In genomic region chr5:142713151-142713706, GRCh38 we compare ENCODE assay signal across 8 cellular contexts. TPM values are rescaled to one million over a fixed set of nuclear protein-coding genes. Genes with fewer than 3 reads are reported as not detected.
DNase-seq lines count a peak whose midpoint lies in the region; ATAC-seq and TF ChIP-seq lines count a peak whose summit lies in the region.

No MANE protein-coding gene starts in this region.

- no peaks in the 10 kb centered on the region for H3F3A ChIP-seq in SU-DHL-6 (ENCODE audit: insufficient read depth)

- peak overlapping the region; percentile 64 for H3K4me3 Mint-ChIP-seq in activated naive CD8-positive, alpha-beta T cell treated with anti-CD3 and anti-CD28 coated beads, Interleukin-2, amount 50 U/mL, for 24 hours

- H3K4me3 ChIP-seq in SU-DHL-6 (ENCODE audit: insufficient read depth, low read length, poor library complexity, severe bottlenecking) (peak overlapping the region; percentile 61), heart right ventricle (peak overlapping the region in 9 of 10 donors; percentile 34 to 60 (median 57)), upper lobe of left lung (peak overlapping the region in 3 of 4 donors; percentile 44 to 61 (median 51))

- no peaks in the 10 kb centered on the region for H4K20me1 ChIP-seq in SU-DHL-6 (ENCODE audit: low read depth, low read length)

- WGBS in heart right ventricle, 2 donors: 1% methylated on average over 28 of the region's 28 CpGs
- WGBS in upper lobe of left lung, 2 donors: 1% methylated on average over 19 to 28 of the region's 28 CpGs

- peak overlapping the region; percentile 52 for H3K9ac ChIP-seq in SU-DHL-6 (ENCODE audit: low read length)

- H3K27me3 ChIP-seq in SU-DHL-6 (ENCODE audit: low read length): no peaks in the 10 kb centered on the region
- H3K27me3 ChIP-seq in heart right ventricle: no peaks in the 10 kb centered on the region
- H3K27me3 ChIP-seq in upper lobe of left lung: no peaks in the 10 kb centered on the region

- H3K4me2 ChIP-seq in SU-DHL-6 (ENCODE audit: low read depth, low read length, poor library complexity, severe bottlenecking): peak overlapping the region; percentile 84

- TF ChIP-seq POLR2A in upper lobe of left lung (IDR thresholded peaks at IDR 0.05): no peak

- H3K36me3 ChIP-seq in SU-DHL-6 (ENCODE audit: low read length): no peaks in the 10 kb centered on the region
- no peaks in the 10 kb centered on the region for H3K36me3 ChIP-seq in heart right ventricle
- H3K36me3 ChIP-seq in upper lobe of left lung: no peaks in the 10 kb centered on the region

- intact Hi-C loops in heart right ventricle (cut with DNase I): no loop called here

- H3K9me3 ChIP-seq in SU-DHL-6 (ENCODE audit: insufficient read depth, low read length) (no peaks in the 10 kb centered on the region; the same call in 1 of the 2 replicates), heart right ventricle (peaks cover 0 to 13% (median 0%) of the 10 kb centered on the region in 11 donors), upper lobe of left lung (no peaks in the 10 kb centered on the region)

- DNase-seq in GM10266 (ENCODE audit: extremely low spot score) (peak; percentile 74), NAMALWA (ENCODE audit: low spot score) (peak; percentile 92), heart right ventricle (peak; percentile 88 to 90), pons (ENCODE audit: low spot score) (peak; percentile 90), upper lobe of left lung (peak; percentile 90 to 98)
- peak; percentile 90 for DNase-seq in activated naive CD8-positive, alpha-beta T cell treated with anti-CD3 and anti-CD28 coated beads, Interleukin-2, amount 50 U/mL, for 24 hours

- no peaks in the 10 kb centered on the region for H3K9me2 ChIP-seq in SU-DHL-6 (replicated peaks; ENCODE audit: insufficient read depth, low read length)

- H3K27ac ChIP-seq in SU-DHL-6 (ENCODE audit: low read depth, low read length) (no peak overlapping the region), heart right ventricle (peak overlapping the region; percentile 83 to 97 (median 91)), upper lobe of left lung (peak overlapping the region; percentile 61 to 91 (median 68))

- no peak overlapping the region for H3K27ac Mint-ChIP-seq in activated naive CD8-positive, alpha-beta T cell treated with anti-CD3 and anti-CD28 coated beads, Interleukin-2, amount 50 U/mL, for 24 hours

- no peaks in the 10 kb centered on the region for H3K36me3 Mint-ChIP-seq in activated naive CD8-positive, alpha-beta T cell treated with anti-CD3 and anti-CD28 coated beads, Interleukin-2, amount 50 U/mL, for 24 hours (ENCODE audit: low read depth)

- TF ChIP-seq EP300 in upper lobe of left lung (IDR thresholded peaks at IDR 0.05): no peak

- H3K9me3 Mint-ChIP-seq in activated naive CD8-positive, alpha-beta T cell treated with anti-CD3 and anti-CD28 coated beads, Interleukin-2, amount 50 U/mL, for 24 hours: no peaks in the 10 kb centered on the region

- H3K4me1 ChIP-seq in heart right ventricle (peaks cover 6 to 53% (median 34%) of the 10 kb centered on the region in 9 donors), upper lobe of left lung (peaks cover 12 to 21% (median 17%) of the 10 kb centered on the region in 4 donors)

- peak overlapping the region; percentile 97 for H2AFZ ChIP-seq in SU-DHL-6 (ENCODE audit: low read depth, low read length, severe bottlenecking)

- no peaks in the 10 kb centered on the region for H3K27me3 Mint-ChIP-seq in activated naive CD8-positive, alpha-beta T cell treated with anti-CD3 and anti-CD28 coated beads, Interleukin-2, amount 50 U/mL, for 24 hours

- TF ChIP-seq CTCF in GM10266 (IDR thresholded peaks at IDR 0.05; ENCODE audit: control insufficient read depth, insufficient read depth, low read depth, missing control alignments): peak; percentile 97
- TF ChIP-seq CTCF in SU-DHL-6 (IDR thresholded peaks at IDR 0.05; ENCODE audit: insufficient read depth, low read length, poor library complexity, severe bottlenecking): peak; percentile 99
- TF ChIP-seq CTCF in heart right ventricle (IDR thresholded peaks at IDR 0.05): peak; percentile 93 to 98 (median 96)
- peak; percentile 93 to 96 (median 96) for TF ChIP-seq CTCF in upper lobe of left lung (IDR thresholded peaks at IDR 0.05)

- no peaks in the 10 kb centered on the region for H3K4me1 Mint-ChIP-seq in activated naive CD8-positive, alpha-beta T cell treated with anti-CD3 and anti-CD28 coated beads, Interleukin-2, amount 50 U/mL, for 24 hours

- H3K79me2 ChIP-seq in SU-DHL-6 (ENCODE audit: insufficient read depth, low read length): no peaks in the 10 kb centered on the region

- ATAC-seq in HG02571 (IDR thresholded peaks at IDR 0.05; ENCODE audit: unreplicated experiment) (peak; percentile 97), heart right ventricle (peak; percentile 86 to 94 (median 88)), upper lobe of left lung (ENCODE audit: low FRiP score in 2 of 2) (peak; percentile 96 to 97)
- ATAC-seq in activated naive CD8-positive, alpha-beta T cell treated with anti-CD3 and anti-CD28 coated beads, Interleukin-2, amount 50 U/mL, for 24 hours: peak; percentile 99

RNA-seq across cellular contexts. Expression of gene FGF1, which starts 27.3 kb away (rescaled TPM):
- total RNA-seq in heart right ventricle: 100 to 1,000 TPM in 1 of 10 donors, 10 to 100 TPM in 9; 31.4 to 110 (median 58.4) TPM
- 10 to 100 TPM in 1 of 2 donors, 1 to 10 TPM in 1; 5.1 to 17.6 TPM for polyA plus RNA-seq in heart right ventricle
- total RNA-seq in upper lobe of left lung: 1 to 10 TPM in 1 of 6 donors, under 1 TPM in 3, not detected in 2; 0.63 to 1.3 (median 0.77) TPM

RNA-seq across cellular contexts. Expression of gene ARHGAP26, which starts 56.9 kb away (rescaled TPM):
- total RNA-seq in heart right ventricle: 10 to 100 TPM; 31.7 to 45.8 (median 39.1) TPM
- 10 to 100 TPM in 1 of 2 donors, 1 to 10 TPM in 1; 7.5 to 17.8 TPM for polyA plus RNA-seq in heart right ventricle
- 10 to 100 TPM; 34.9 to 90.1 (median 38.9) TPM for total RNA-seq in upper lobe of left lung

Comparison
In these comparisons a context has a peak if more than half of its experiments do, and no peak if none do; other contexts are left out.
1. RNA of gene FGF1, which starts 27.3 kb away (total RNA-seq): 31.4 to 110 TPM in heart right ventricle; 0.63 to 1.3 TPM in upper lobe of left lung; every median in the first group is over 10 times any median in the second.
2. Peak in every context shown above with its lines, with median percentiles within 50 percentile points of each other: DNase-seq, CTCF ChIP-seq, ATAC-seq and H3K4me3 ChIP-seq.